ENCODE assay signal across 8 cellular contexts in the genomic region with DNA sequence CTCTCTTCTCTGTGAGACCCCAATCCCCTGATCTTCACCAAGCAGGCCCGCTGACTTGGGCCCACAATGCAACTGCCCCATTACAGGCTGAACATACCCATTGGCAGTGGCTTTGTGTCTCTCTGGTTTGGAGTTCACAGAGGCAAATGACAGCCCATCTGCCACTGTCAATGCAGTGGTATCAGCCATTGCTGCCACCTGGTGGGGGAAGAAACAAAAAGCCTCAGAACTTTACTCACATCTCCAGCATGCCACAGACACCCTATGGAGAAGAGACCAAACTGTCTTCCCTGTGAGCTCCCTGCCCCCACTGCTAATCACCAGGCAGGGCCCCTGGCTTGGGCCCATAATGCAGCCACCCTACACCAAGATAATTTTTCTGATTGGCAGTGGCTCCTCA.
DNase-seq lines count a peak whose midpoint lies in the region; ATAC-seq and TF ChIP-seq lines count a peak whose summit lies in the region.

No MANE protein-coding gene starts in this region.

- H3K9me3 Mint-ChIP-seq in immature natural killer cell, result no peaks in the 10 kb centered on the region

- no peak overlapping the region for H3K4me3 Mint-ChIP-seq in immature natural killer cell

- no peaks in the 10 kb centered on the region for H3K4me1 ChIP-seq in NT2/D1 (ENCODE audit: insufficient read depth, insufficient read length)

- H3K4me1 Mint-ChIP-seq in immature natural killer cell, result peaks cover 18 to 23% of the 10 kb centered on the region in 2 donors

- ATAC-seq in GM18511 (IDR thresholded peaks at IDR 0.05; ENCODE audit: unreplicated experiment) (peak; percentile 88), left ventricle myocardium superior (no peak)

- H3K9me3 ChIP-seq in NT2/D1 (ENCODE audit: insufficient read depth, low read length), result no peaks in the 10 kb centered on the region

- peaks cover 0 to 4% (median 2%) of the 10 kb centered on the region in 3 donors for H3K27me3 Mint-ChIP-seq in immature natural killer cell (ENCODE audit: low read depth in 3 of 3)

- no peak overlapping the region for H3K27ac Mint-ChIP-seq in immature natural killer cell

- peak; percentile 49 for TF ChIP-seq CTCF in C4-2B (conservative IDR thresholded peaks at IDR 0.05)
- TF ChIP-seq CTCF in epithelial cell of proximal tubule (conservative IDR thresholded peaks at IDR 0.05; ENCODE audit: low read depth, low read length), result peak; percentile 34

- no peaks in the 10 kb centered on the region for H3K36me3 Mint-ChIP-seq in immature natural killer cell

- H3K4me3 ChIP-seq in NT2/D1 (ENCODE audit: insufficient read length, low read depth) (no peak overlapping the region), epithelial cell of proximal tubule (ENCODE audit: low read depth, low read length) (no peak overlapping the region)

- H3K27me3 ChIP-seq in NT2/D1 (ENCODE audit: insufficient read depth, insufficient read length), result no peaks in the 10 kb centered on the region

- intact Hi-C loops in left ventricle myocardium superior (cut with micrococcal nuclease), result no loop called here

- peak overlapping the region; percentile 44 for H3K27ac ChIP-seq in C4-2B

- DNase-seq in NT2/D1 (ENCODE audit: low read depth, low spot score) (peak; percentile 18), epithelial cell of proximal tubule (ENCODE audit: low read depth) (no peak), immature natural killer cell (no peak), inferior parietal cortex (ENCODE audit: extremely low spot score) (no peak), left ventricle myocardium superior (no peak), AG20443 (ENCODE audit: low spot score) (no peak)

- no peaks in the 10 kb centered on the region for H3K36me3 ChIP-seq in NT2/D1 (ENCODE audit: insufficient read depth, insufficient read length, low read length)

- no peak overlapping the region for H3K9ac ChIP-seq in NT2/D1 (ENCODE audit: insufficient read length, low read depth)
